ENCODE assay signal across 8 cellular contexts in the genomic region with DNA sequence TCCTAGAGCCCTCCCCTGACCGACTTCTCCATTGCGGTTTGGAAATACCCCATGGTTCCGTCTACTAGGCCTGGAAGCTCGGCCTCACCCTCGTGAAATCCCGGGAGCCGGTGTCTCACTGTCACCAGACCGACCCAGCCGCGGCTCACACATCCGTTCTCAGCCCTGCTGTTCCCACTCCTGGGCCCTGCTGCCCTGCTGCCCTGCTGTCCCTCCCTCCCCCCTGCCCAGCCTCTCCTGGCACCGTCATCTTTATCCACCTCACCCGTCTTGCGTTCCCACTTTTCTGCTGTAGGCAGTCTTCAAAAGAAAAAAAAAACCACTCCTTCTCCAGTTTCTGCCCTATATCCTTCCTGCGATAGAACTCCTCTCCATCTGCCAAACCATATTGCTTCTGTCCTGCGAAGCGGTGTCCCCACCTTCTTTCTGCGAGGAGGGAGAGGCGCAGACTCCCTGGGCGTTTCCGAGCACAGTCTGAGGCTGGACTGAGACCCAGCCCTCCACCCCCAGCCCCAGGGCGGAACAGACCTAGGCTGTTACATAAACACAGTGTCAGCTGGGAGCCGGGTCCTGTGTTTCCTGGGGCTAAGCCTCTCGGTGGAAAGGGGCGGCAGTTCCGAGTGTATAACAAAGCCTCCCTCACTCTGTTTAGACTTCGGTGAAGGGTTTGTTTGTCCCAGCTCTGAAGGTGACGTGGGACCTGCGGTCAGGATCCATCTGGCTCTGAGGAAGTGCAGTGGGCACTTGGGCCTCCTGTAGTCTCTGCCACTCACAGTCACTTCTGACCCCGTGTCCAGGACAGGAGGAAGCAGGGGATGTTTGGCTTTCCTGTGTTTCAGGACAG. TPM values are rescaled to one million over a fixed set of nuclear protein-coding genes. Genes with fewer than 3 reads are reported as not detected.
DNase-seq lines count a peak whose midpoint lies in the region; TF ChIP-seq lines count a peak whose summit lies in the region.

No MANE protein-coding gene starts in this region.

- DNase-seq in Ammon's horn (ENCODE audit: low spot score) (peak; percentile 55), immature natural killer cell (no peak), skeletal muscle cell (ENCODE audit: low read depth) (no peak), NCI-H345 (lab: John Stamatoyannopoulos, UW) (no peak), GM20000 (ENCODE audit: low spot score) (no peak), NCI-H1930 (lab: John Stamatoyannopoulos, UW) (no peak)

- H3K27me3 Mint-ChIP-seq in brain (peaks cover 6% of the 10 kb centered on the region), immature natural killer cell (ENCODE audit: low read depth in 3 of 3) (peaks cover 4 to 12% (median 6%) of the 10 kb centered on the region in 3 donors)

- H3K4me3 Mint-ChIP-seq in brain (peak overlapping the region; percentile 86 to 91 (median 87)), immature natural killer cell (peak overlapping the region; percentile 24 to 86 (median 59))

- no peak overlapping the region for H3K27ac ChIP-seq in HUES64 (ENCODE audit: low read depth, low read length)

- no peaks in the 10 kb centered on the region for H3K9me3 ChIP-seq in HUES64 (ENCODE audit: insufficient read depth, low read depth, low read length)

- H3K4me1 ChIP-seq in HUES64 (ENCODE audit: insufficient read depth, low read length): peaks cover 30% of the 10 kb centered on the region

- H3K9ac ChIP-seq in HUES64 (ENCODE audit: low read depth, low read length): no peak overlapping the region; the same call in 1 of the 2 replicates

- H3K4me1 Mint-ChIP-seq in brain (peaks cover 78% of the 10 kb centered on the region), immature natural killer cell (peaks cover 35 to 37% of the 10 kb centered on the region in 2 donors)

- H3K27ac Mint-ChIP-seq in brain (peak overlapping the region; percentile 87 to 96 (median 92)), immature natural killer cell (peak overlapping the region; percentile 41 to 97 (median 86))

- H3K9me3 Mint-ChIP-seq in brain (no peaks in the 10 kb centered on the region), immature natural killer cell (no peaks in the 10 kb centered on the region)

- peaks cover 28% of the 10 kb centered on the region for H3K36me3 Mint-ChIP-seq in brain
- H3K36me3 Mint-ChIP-seq in immature natural killer cell: no peaks in the 10 kb centered on the region

- H3K27me3 ChIP-seq in HUES64 (ENCODE audit: insufficient read depth, low read length): peaks cover 44% of the 10 kb centered on the region

- WGBS in HUES64: 15% methylated on average over 30 of the region's 30 CpGs

- TF ChIP-seq CTCF in brain (conservative IDR thresholded peaks at IDR 0.05): no peak
- no peak for TF ChIP-seq CTCF in GM20000 (IDR thresholded peaks at IDR 0.05; ENCODE audit: extremely low read depth, missing control alignments)

- peaks cover 2% of the 10 kb centered on the region; the same call in 1 of the 2 replicates for H3K36me3 ChIP-seq in HUES64 (ENCODE audit: insufficient read depth, low read length)

- peak overlapping the region; percentile 74 for H3K4me3 ChIP-seq in HUES64 (ENCODE audit: low read length)
- peak overlapping the region; percentile 77 for H3K4me3 ChIP-seq in skeletal muscle cell (ENCODE audit: low read depth, low read length)

RNA-seq across cellular contexts. Expression of a gene that starts 2.8 kb away (rescaled TPM):
- 36.3 TPM for polyA plus RNA-seq in HUES64 (2013, experiment 1 of 2)
- 35.4 TPM for polyA plus RNA-seq in HUES64 (2013, experiment 2 of 2)
- polyA plus RNA-seq in brain (ENCODE audit: insufficient read depth, low read depth, low replicate concordance) (221 TPM), immature natural killer cell (1 to 10 TPM; 2.8 to 6.3 (median 4.3) TPM)

RNA-seq across cellular contexts. Expression of a gene that starts 5.8 kb away (rescaled TPM):
- polyA plus RNA-seq in HUES64 (2013, experiment 1 of 2): 34.7 TPM
- 37.9 TPM for polyA plus RNA-seq in HUES64 (2013, experiment 2 of 2)
- polyA plus RNA-seq in brain (ENCODE audit: insufficient read depth, low read depth, low replicate concordance): 80.0 TPM
- polyA plus RNA-seq in immature natural killer cell: 10 to 100 TPM; 47.5 to 57.5 (median 49.6) TPM

RNA-seq across cellular contexts. Expression of a gene that starts 8.5 kb away (rescaled TPM):
- 39.7 TPM for polyA plus RNA-seq in HUES64 (2013, experiment 1 of 2)
- 35.6 TPM for polyA plus RNA-seq in HUES64 (2013, experiment 2 of 2)
- polyA plus RNA-seq in brain (ENCODE audit: insufficient read depth, low read depth, low replicate concordance) (47.4 TPM), immature natural killer cell (10 to 100 TPM; 49.0 to 57.6 (median 51.2) TPM)

RNA-seq across cellular contexts. Expression of a gene that starts 29.7 kb away (rescaled TPM):
- polyA plus RNA-seq in HUES64 (2013, experiment 1 of 2): 57.5 TPM
- 49.5 TPM for polyA plus RNA-seq in HUES64 (2013, experiment 2 of 2)
- 84.5 TPM for polyA plus RNA-seq in brain (ENCODE audit: insufficient read depth, low read depth, low replicate concordance)
- polyA plus RNA-seq in immature natural killer cell: 10 to 100 TPM in 2 of 3 donors, 1 to 10 TPM in 1; 6.7 to 19.8 (median 10.9) TPM

RNA-seq across cellular contexts. Expression of a gene that starts 31.4 kb away (rescaled TPM):
- 17.2 TPM for polyA plus RNA-seq in HUES64 (2013, experiment 1 of 2)
- polyA plus RNA-seq in HUES64 (2013, experiment 2 of 2): 18.1 TPM
- polyA plus RNA-seq in brain (ENCODE audit: insufficient read depth, low read depth, low replicate concordance): 45.3 TPM
- polyA plus RNA-seq in immature natural killer cell: 10 to 100 TPM; 15.6 to 18.9 (median 17.9) TPM

Comparison
In these comparisons a context has a peak if more than half of its experiments do, and no peak if none do; other contexts are left out.
1. RNA of a gene that starts 2.8 kb away (polyA plus RNA-seq): 221 TPM in brain (single experiment); 2.8 to 6.3 TPM in immature natural killer cell; every median in the first group is over 10 times any median in the second.